Comparison of ENCODE assay signal across 1 cellular context in the genomic region with DNA sequence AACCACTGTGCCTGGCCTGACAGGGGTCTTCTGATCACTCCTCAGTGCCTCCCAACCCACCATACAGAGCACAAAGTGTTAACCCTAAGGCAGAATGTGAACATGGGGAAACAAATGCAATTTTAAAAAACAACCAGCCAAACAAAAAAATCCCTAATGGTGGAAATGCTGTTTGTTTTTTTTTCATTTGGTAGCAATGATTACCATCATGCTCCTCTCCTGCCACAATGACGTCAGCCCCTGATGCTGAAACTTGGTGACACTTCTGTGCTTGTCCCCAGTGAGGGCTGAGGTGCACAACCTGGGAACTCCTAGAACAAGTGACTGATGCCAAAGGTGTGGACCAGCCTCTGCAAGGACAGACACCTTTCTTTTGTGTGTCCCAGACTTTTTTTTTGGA.
TF ChIP-seq lines count a peak whose summit lies in the region.

No MANE protein-coding gene starts in this region.

TF ChIP-seq in HepG2, 621 proteins besides CTCF, POLR2A, EP300 and RAD21:
- TF ChIP-seq CREB1 (IDR thresholded peaks at IDR 0.05) (peak; percentile 90), CREB1 (CRISPR knock-in tag; IDR thresholded peaks at IDR 0.05) (no peak), ATF7 (IDR thresholded peaks at IDR 0.05) (peak; percentile 91), ATF7 (CRISPR knock-in tag; IDR thresholded peaks at IDR 0.05) (no peak)
- TF ChIP-seq, protein P1, sequence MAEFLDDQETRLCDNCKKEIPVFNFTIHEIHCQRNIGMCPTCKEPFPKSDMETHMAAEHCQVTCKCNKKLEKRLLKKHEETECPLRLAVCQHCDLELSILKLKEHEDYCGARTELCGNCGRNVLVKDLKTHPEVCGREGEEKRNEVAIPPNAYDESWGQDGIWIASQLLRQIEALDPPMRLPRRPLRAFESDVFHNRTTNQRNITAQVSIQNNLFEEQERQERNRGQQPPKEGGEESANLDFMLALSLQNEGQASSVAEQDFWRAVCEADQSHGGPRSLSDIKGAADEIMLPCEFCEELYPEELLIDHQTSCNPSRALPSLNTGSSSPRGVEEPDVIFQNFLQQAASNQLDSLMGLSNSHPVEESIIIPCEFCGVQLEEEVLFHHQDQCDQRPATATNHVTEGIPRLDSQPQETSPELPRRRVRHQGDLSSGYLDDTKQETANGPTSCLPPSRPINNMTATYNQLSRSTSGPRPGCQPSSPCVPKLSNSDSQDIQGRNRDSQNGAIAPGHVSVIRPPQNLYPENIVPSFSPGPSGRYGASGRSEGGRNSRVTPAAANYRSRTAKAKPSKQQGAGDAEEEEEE (CRISPR knock-in tag; IDR thresholded peaks at IDR 0.05; ENCODE audit: borderline replicate concordance), result no peak
